Comparison of ENCODE assay signal across 1 cellular context in the genomic region with DNA sequence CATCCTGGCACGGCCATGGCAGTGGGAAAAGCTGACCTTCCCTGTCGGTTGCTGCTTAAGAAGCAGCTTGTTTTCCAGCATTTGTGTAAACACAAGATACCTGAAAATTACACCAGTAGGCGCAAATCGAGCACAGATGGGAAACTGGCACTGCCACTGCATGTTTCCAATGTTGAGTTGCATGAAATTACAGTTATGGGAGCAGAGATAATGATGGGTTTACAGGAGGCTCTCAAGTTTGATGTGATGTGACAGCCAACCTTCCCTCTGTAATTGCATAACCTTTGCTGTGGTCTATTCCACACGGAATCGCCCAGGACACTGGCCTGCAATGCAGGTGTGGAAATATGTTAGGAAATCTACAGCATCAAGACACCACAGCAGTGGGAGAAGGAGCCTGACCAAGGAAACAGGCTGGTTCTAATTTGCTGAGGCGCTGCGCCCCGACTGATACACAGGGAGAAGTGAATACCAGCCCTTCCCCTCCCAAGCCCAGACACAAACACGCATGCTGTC.
TF ChIP-seq lines count a peak whose summit lies in the region.

No MANE protein-coding gene starts in this region.

TF ChIP-seq in SK-N-SH, 30 proteins besides CTCF, POLR2A, EP300 and RAD21 (continued from another document):
- TF ChIP-seq EZH2phosphoT487 (IDR thresholded peaks at IDR 0.05; ENCODE audit: borderline replicate concordance, low read depth) (no peak), RFX5 (IDR thresholded peaks at IDR 0.05; ENCODE audit: low read length) (no peak), RXRA (IDR thresholded peaks at IDR 0.05; ENCODE audit: borderline replicate concordance, low read depth) (no peak), GATA2 (CRISPR knock-in tag; IDR thresholded peaks at IDR 0.05) (no peak)
- TF ChIP-seq, protein P1, sequence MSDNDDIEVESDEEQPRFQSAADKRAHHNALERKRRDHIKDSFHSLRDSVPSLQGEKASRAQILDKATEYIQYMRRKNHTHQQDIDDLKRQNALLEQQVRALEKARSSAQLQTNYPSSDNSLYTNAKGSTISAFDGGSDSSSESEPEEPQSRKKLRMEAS (IDR thresholded peaks at IDR 0.05; ENCODE audit: low read depth): no peak
